ENCODE assay signal across 7 cellular contexts in the genomic region with DNA sequence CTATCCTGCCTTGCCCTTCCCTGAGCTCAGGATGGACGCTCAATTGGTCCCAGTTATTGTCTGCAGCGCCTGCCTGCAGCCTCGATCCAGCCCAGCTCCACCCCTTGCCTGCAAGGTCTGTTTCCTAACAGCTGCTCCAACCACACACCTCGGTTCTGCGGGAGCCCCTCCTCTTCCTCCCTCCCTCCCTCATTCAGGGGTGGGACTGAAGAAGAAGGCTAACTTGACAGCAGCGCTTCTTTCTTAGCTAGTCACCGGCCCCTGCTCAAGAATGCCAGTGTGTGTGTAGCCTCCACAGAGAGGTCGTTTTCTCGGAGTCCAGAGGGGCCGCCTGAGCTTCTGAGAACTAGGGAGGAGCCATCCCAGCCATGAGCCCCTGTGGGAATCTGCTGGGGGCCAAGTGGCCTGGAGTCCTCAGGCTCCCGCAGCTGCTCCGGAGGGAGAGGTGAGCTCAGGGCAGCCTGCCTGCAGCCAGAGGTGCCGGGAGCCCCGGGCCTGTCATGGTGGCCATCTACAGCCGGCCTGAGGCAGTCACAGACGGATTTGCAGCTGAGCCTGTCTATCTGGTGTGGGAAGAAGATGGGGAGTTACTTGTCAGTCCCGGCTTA. TPM values are rescaled to one million over a fixed set of nuclear protein-coding genes. Genes with fewer than 3 reads are reported as not detected.
DNase-seq lines count a peak whose midpoint lies in the region; ATAC-seq and TF ChIP-seq lines count a peak whose summit lies in the region.

No MANE protein-coding gene starts in this region.

- H3K36me3 Mint-ChIP-seq in progenitor cell of endocrine pancreas (ENCODE audit: insufficient read depth) (no peaks in the 10 kb centered on the region), type B pancreatic cell (no peaks in the 10 kb centered on the region)

- intact Hi-C loops in ascending aorta (cut with DNase I) (no loop called here), left ventricle myocardium inferior (cut with micrococcal nuclease) (no loop called here)

- H3K27me3 Mint-ChIP-seq in progenitor cell of endocrine pancreas (no peaks in the 10 kb centered on the region), type B pancreatic cell (no peaks in the 10 kb centered on the region)

- peak overlapping the region; percentile 64 for H3K4me3 Mint-ChIP-seq in progenitor cell of endocrine pancreas (ENCODE audit: low read depth)
- H3K4me3 Mint-ChIP-seq in type B pancreatic cell: peak overlapping the region; percentile 91

- H3K9me3 ChIP-seq in ascending aorta (no peaks in the 10 kb centered on the region), left ventricle myocardium inferior (replicated peaks) (no peaks in the 10 kb centered on the region)

- H3K27me3 ChIP-seq in ascending aorta: no peaks in the 10 kb centered on the region
- no peaks in the 10 kb centered on the region for H3K27me3 ChIP-seq in left ventricle myocardium inferior (ENCODE audit: low read depth)

- peak; percentile 50 for DNase-seq in T-helper 9 cell
- DNase-seq in ascending aorta (ENCODE audit: low spot score in 2 of 2): peak; percentile 39 to 87
- DNase-seq in left ventricle myocardium inferior: peak; percentile 76
- no peak for DNase-seq in progenitor cell of endocrine pancreas (ENCODE audit: low spot score, unreplicated experiment)
- DNase-seq in type B pancreatic cell (ENCODE audit: extremely low spot score, unreplicated experiment): no peak
- DNase-seq in SHP77 (lab: John Stamatoyannopoulos, UW): no peak

- H3K4me1 ChIP-seq in ascending aorta: peaks cover 12 to 17% of the 10 kb centered on the region in 2 donors
- peaks cover 54% of the 10 kb centered on the region for H3K4me1 ChIP-seq in left ventricle myocardium inferior

- no peak for TF ChIP-seq CTCF in ascending aorta (IDR thresholded peaks at IDR 0.05)
- TF ChIP-seq CTCF in left ventricle myocardium inferior (IDR thresholded peaks at IDR 0.05; ENCODE audit: borderline replicate concordance): no peak
- no peak for TF ChIP-seq CTCF in progenitor cell of endocrine pancreas (IDR thresholded peaks at IDR 0.05; ENCODE audit: unreplicated experiment)
- no peak for TF ChIP-seq CTCF in type B pancreatic cell (conservative IDR thresholded peaks at IDR 0.05)

- H3K36me3 ChIP-seq in ascending aorta: no peaks in the 10 kb centered on the region
- H3K36me3 ChIP-seq in left ventricle myocardium inferior: no peaks in the 10 kb centered on the region

- H3K4me1 Mint-ChIP-seq in progenitor cell of endocrine pancreas (ENCODE audit: low read depth): peaks cover 32% of the 10 kb centered on the region
- peaks cover 38% of the 10 kb centered on the region for H3K4me1 Mint-ChIP-seq in type B pancreatic cell (ENCODE audit: unreplicated experiment)

- H3K27ac ChIP-seq in ascending aorta: peak overlapping the region; percentile 48 to 52
- peak overlapping the region; percentile 78 for H3K27ac ChIP-seq in left ventricle myocardium inferior (replicated peaks)

- H3K27ac Mint-ChIP-seq in progenitor cell of endocrine pancreas: peak overlapping the region; percentile 86
- H3K27ac Mint-ChIP-seq in type B pancreatic cell: peak overlapping the region; percentile 93

- H3K4me3 ChIP-seq in ascending aorta: peak overlapping the region; percentile 60 to 63
- peak overlapping the region; percentile 70 for H3K4me3 ChIP-seq in left ventricle myocardium inferior

- peak; percentile 49 for ATAC-seq in HG02759 (IDR thresholded peaks at IDR 0.05; ENCODE audit: unreplicated experiment)

- no peaks in the 10 kb centered on the region for H3K9me3 Mint-ChIP-seq in progenitor cell of endocrine pancreas (ENCODE audit: low read depth)
- no peaks in the 10 kb centered on the region for H3K9me3 Mint-ChIP-seq in type B pancreatic cell

RNA-seq across cellular contexts. Expression of gene LIMK2, which starts 36.1 kb away (rescaled TPM):
- 18.4 TPM for total RNA-seq in ascending aorta
- total RNA-seq in left ventricle myocardium inferior: 8.0 TPM
- total RNA-seq in progenitor cell of endocrine pancreas: 41.9 and 44.7 TPM in 2 replicates
- total RNA-seq in type B pancreatic cell (ENCODE audit: low replicate concordance): 46.6 and 127 TPM in 2 replicates

RNA-seq across cellular contexts. Expression of gene PIK3IP1, which starts 44.0 kb away (rescaled TPM):
- total RNA-seq in ascending aorta: 16.4 TPM
- total RNA-seq in left ventricle myocardium inferior: 11.1 TPM
- total RNA-seq in progenitor cell of endocrine pancreas: 6.2 and 7.6 TPM in 2 replicates
- total RNA-seq in type B pancreatic cell (ENCODE audit: low replicate concordance): 21.0 and 36.8 TPM in 2 replicates

Comparison
In these comparisons a context has a peak if more than half of its experiments do, and no peak if none do; other contexts are left out.
1. DNase-seq: peak in T-helper 9 cell (single experiment), ascending aorta (2 of 2) and left ventricle myocardium inferior (single experiment); none in progenitor cell of endocrine pancreas (single experiment), type B pancreatic cell (single experiment) and SHP77 (0 of 2).